ENCODE assay signal across 8 cellular contexts in genomic region chr11:125871391-125872137, GRCh38. TPM values are rescaled to one million over a fixed set of nuclear protein-coding genes. Genes with fewer than 3 reads are reported as not detected.
A peak's percentile ranks its signal among the peaks of the same experiment; 100 is the strongest.
DNase-seq lines count a peak whose midpoint lies in the region; ATAC-seq and TF ChIP-seq lines count a peak whose summit lies in the region.

No MANE protein-coding gene starts in this region.

- TF ChIP-seq CTCF in AG10803 (conservative IDR thresholded peaks at IDR 0.05; ENCODE audit: low read length) (peak; percentile 66), SU-DHL-6 (IDR thresholded peaks at IDR 0.05; ENCODE audit: insufficient read depth, low read length, poor library complexity, severe bottlenecking) (peak; percentile 24), fibroblast of pulmonary artery (IDR thresholded peaks at IDR 0.05; ENCODE audit: low read length, missing control alignments) (peak; percentile 82)

- no peaks in the 10 kb centered on the region for H3K27me3 ChIP-seq in H7 (ENCODE audit: control insufficient read depth, insufficient read depth, low read length)
- H3K27me3 ChIP-seq in SU-DHL-6 (ENCODE audit: low read length) = no peaks in the 10 kb centered on the region

- no peaks in the 10 kb centered on the region for H4K20me1 ChIP-seq in SU-DHL-6 (ENCODE audit: low read depth, low read length)

- H3K9me2 ChIP-seq in SU-DHL-6 (replicated peaks; ENCODE audit: insufficient read depth, low read length) = no peaks in the 10 kb centered on the region

- no peaks in the 10 kb centered on the region for H3K9me3 ChIP-seq in SU-DHL-6 (ENCODE audit: insufficient read depth, low read length)

- H2AFZ ChIP-seq in SU-DHL-6 (ENCODE audit: low read depth, low read length, severe bottlenecking) = no peak overlapping the region

- no peaks in the 10 kb centered on the region for H3K79me2 ChIP-seq in SU-DHL-6 (ENCODE audit: insufficient read depth, low read length)

- no peaks in the 10 kb centered on the region for H3F3A ChIP-seq in SU-DHL-6 (ENCODE audit: insufficient read depth)

- H3K4me2 ChIP-seq in SU-DHL-6 (ENCODE audit: low read depth, low read length, poor library complexity, severe bottlenecking) = no peak overlapping the region

- H3K36me3 ChIP-seq in H7 (replicated peaks; ENCODE audit: control insufficient read depth, insufficient read depth, low read length) (no peaks in the 10 kb centered on the region), SU-DHL-6 (ENCODE audit: low read length) (no peaks in the 10 kb centered on the region)

- no peak overlapping the region for H3K4me3 ChIP-seq in AG10803 (ENCODE audit: low read length)
- H3K4me3 ChIP-seq in H7 (ENCODE audit: insufficient read depth, low read depth, low read length) = no peak overlapping the region
- H3K4me3 ChIP-seq in SU-DHL-6 (ENCODE audit: insufficient read depth, low read length, poor library complexity, severe bottlenecking) = no peak overlapping the region
- no peak overlapping the region for H3K4me3 ChIP-seq in fibroblast of pulmonary artery (replicated peaks; ENCODE audit: low read depth, low read length)

- H3K27ac ChIP-seq in SU-DHL-6 (ENCODE audit: low read depth, low read length) = no peak overlapping the region

- H3K9ac ChIP-seq in SU-DHL-6 (ENCODE audit: low read length) = no peak overlapping the region

- DNase-seq in AG10803 (ENCODE audit: low read depth) = peak; percentile 29
- DNase-seq in H7 = peak; percentile 77
- peak; percentile 64 for DNase-seq in fibroblast of pulmonary artery (ENCODE audit: low read depth)
- DNase-seq in stimulated activated naive CD8-positive, alpha-beta T cell treated with anti-CD3 and anti-CD28 coated beads, Interleukin-15, Interleukin-2, amounts not matched to agents 100 U/mL and 50 U/mL, for 24 hours = peak; percentile 39
- no peak for DNase-seq in cerebellar nuclear complex (lab: John Stamatoyannopoulos, UW)

- no peak for ATAC-seq in stimulated activated naive CD8-positive, alpha-beta T cell treated with anti-CD3 and anti-CD28 coated beads, Interleukin-15, Interleukin-2, amounts not matched to agents 100 U/mL and 50 U/mL, for 24 hours
- ATAC-seq in HG02885 (IDR thresholded peaks at IDR 0.05; ENCODE audit: poor library complexity, unreplicated experiment) = no peak
- ATAC-seq in HG02973 (IDR thresholded peaks at IDR 0.05; ENCODE audit: unreplicated experiment) = no peak

RNA-seq across cellular contexts. Expression of gene HYLS1, which starts 15.9 kb away (rescaled TPM):
- 7.9 and 11.5 TPM in 2 replicates for total RNA-seq in H7 (2014; rRNA removed; shearing (Covaris generic))

RNA-seq across cellular contexts. Expression of gene PUS3, which starts 31.4 kb away (rescaled TPM):
- total RNA-seq in H7 (2014; rRNA removed; shearing (Covaris generic)) = 12.7 and 19.0 TPM in 2 replicates

RNA-seq across cellular contexts. Expression of gene DDX25, which starts 32.7 kb away (rescaled TPM):
- total RNA-seq in H7 (2014; rRNA removed; shearing (Covaris generic)) = 6.7 and 8.5 TPM in 2 replicates

RNA-seq across cellular contexts. Expression of gene PATE4, which starts 38.4 kb away (rescaled TPM):
- total RNA-seq in H7 (2014; rRNA removed; shearing (Covaris generic)) = not detected in 2 replicates

Comparison
In these comparisons a context has a peak if more than half of its experiments do, and no peak if none do; other contexts are left out.
1. DNase-seq: peak in AG10803 (single experiment), H7 (single experiment), fibroblast of pulmonary artery (single experiment) and stimulated activated naive CD8-positive, alpha-beta T cell treated with anti-CD3 and anti-CD28 coated beads, Interleukin-15, Interleukin-2, amounts not matched to agents 100 U/mL and 50 U/mL, for 24 hours (single experiment); none in cerebellar nuclear complex (0 of 2).
2. CTCF ChIP-seq: peak in every context shown above with its lines; median percentile 82 in fibroblast of pulmonary artery; 66 in AG10803; 24 in SU-DHL-6.